Comparison of ENCODE assay signal across 12 cellular contexts in genomic region chr15:57060799-57061198, GRCh38.
DNase-seq lines count a peak whose midpoint lies in the region; ATAC-seq, FAIRE-seq and TF ChIP-seq lines count a peak whose summit lies in the region.
"Had no signal": no experiment of that assay in that cellular context is flagged by ENCODE, and none has a peak within 500 bp of the region (broad histone marks: within the 10 kb centered on the region; RNA-seq: fewer than 3 reads in every experiment).

No MANE protein-coding gene starts in this region.

- peaks cover 60% of the 10 kb centered on the region for H3K4me1 ChIP-seq in ACC112 (ENCODE audit: control insufficient read depth, insufficient read depth, low read length, unreplicated experiment)
- H3K4me1 ChIP-seq in keratinocyte (ENCODE audit: control insufficient read depth, extremely low read depth, insufficient read depth, low read length), result peaks cover 52% of the 10 kb centered on the region
- H3K4me1 ChIP-seq in left lung, result peaks cover 0 to 13% of the 10 kb centered on the region in 2 donors

- peak overlapping the region; percentile 50 for H3K9ac ChIP-seq in keratinocyte (ENCODE audit: control insufficient read depth, extremely low read depth, insufficient read depth, low read length)
- H3K9ac ChIP-seq: BLaER1 had no signal

- H2AFZ ChIP-seq in ACC112 (ENCODE audit: low read length, unreplicated experiment) (no peak overlapping the region), keratinocyte (ENCODE audit: control insufficient read depth, low read length) (no peak overlapping the region)

- H3K27ac ChIP-seq in ACC112 (ENCODE audit: low read depth, low read length) (peak overlapping the region; percentile 83), keratinocyte (ENCODE audit: control insufficient read depth, insufficient read depth, low read length) (peak overlapping the region; percentile 82), left lung (no peak overlapping the region)
- H3K27ac ChIP-seq: BLaER1 had no signal

- TF ChIP-seq CTCF in keratinocyte (optimal IDR thresholded peaks at IDR 0.05 in 1 of 3, IDR thresholded peaks at IDR 0.05 in 1 of 3, conservative IDR thresholded peaks at IDR 0.05 in 1 of 3; ENCODE audit: extremely low read depth in 1 of 3, insufficient read depth in 2 of 3, low read length in 3 of 3) (no peak), lower leg skin (IDR thresholded peaks at IDR 0.05) (no peak), left lung (IDR thresholded peaks at IDR 0.05) (no peak)

- intact Hi-C loops in lower leg skin (cut with DNase I; ENCODE audit: low total_unique reads), result no loop called here
- intact Hi-C loops in left lung (cut with DNase I), result no loop called here

- no peak for TF ChIP-seq POLR2A in lower leg skin (IDR thresholded peaks at IDR 0.05)

- H4K20me1 ChIP-seq in keratinocyte (ENCODE audit: control insufficient read depth, extremely low read depth, insufficient read depth, low read length), result no peaks in the 10 kb centered on the region

- no peaks in the 10 kb centered on the region for H3K9me1 ChIP-seq in keratinocyte (ENCODE audit: control insufficient read depth, extremely low read depth, insufficient read depth, low read length)

- H3K79me2 ChIP-seq in ACC112 (ENCODE audit: control insufficient read depth, insufficient read depth, low read length, unreplicated experiment), result peaks cover 54% of the 10 kb centered on the region
- peaks cover 51% of the 10 kb centered on the region for H3K79me2 ChIP-seq in keratinocyte (ENCODE audit: control insufficient read depth, insufficient read depth, low read length)

- H3K4me3 ChIP-seq in ACC112 (ENCODE audit: low read depth, low read length) (peak overlapping the region; percentile 46; the same call in 1 of the 2 replicates), keratinocyte (ENCODE audit: control insufficient read depth in 2 of 3, extremely low read depth in 1 of 3, insufficient read depth in 2 of 3, low read depth in 1 of 3, low read length in 3 of 3) (no peak overlapping the region), lower leg skin (ENCODE audit: low read depth, poor library complexity, severe bottlenecking) (no peak overlapping the region), left lung (no peak overlapping the region)
- H3K4me3 ChIP-seq: BLaER1 had no signal

- 35 to 40% methylated on average over 2 of the region's 2 CpGs for WGBS in lower leg skin, 2 donors

- H3K36me3 ChIP-seq in ACC112 (ENCODE audit: insufficient read depth, low read length) (no peaks in the 10 kb centered on the region; the same call in 1 of the 2 replicates), keratinocyte (ENCODE audit: control insufficient read depth in 2 of 2, extremely low read depth in 1 of 2, insufficient read depth in 2 of 2, low read length in 2 of 2) (no peaks in the 10 kb centered on the region), left lung (no peaks in the 10 kb centered on the region)

- dilution Hi-C loops in keratinocyte (cut with MboI; ENCODE audit: extremely low pct_ligation_motif_present, low sequenced_read_pairs), result no loop called here

- H3K27me3 ChIP-seq in ACC112 (ENCODE audit: insufficient read depth, low read length) (no peaks in the 10 kb centered on the region), keratinocyte (ENCODE audit: control insufficient read depth, extremely low read depth, insufficient read depth, low read length) (no peaks in the 10 kb centered on the region), left lung (no peaks in the 10 kb centered on the region)
- H3K27me3 ChIP-seq: BLaER1 had no signal

- no peaks in the 10 kb centered on the region for H3K9me3 ChIP-seq in keratinocyte (ENCODE audit: control insufficient read depth, low read depth, low read length)
- H3K9me3 ChIP-seq in left lung, result no peaks in the 10 kb centered on the region
- H3K9me3 ChIP-seq: BLaER1 had no signal

- peak; percentile 92 for FAIRE-seq in keratinocyte (lab: Jason Lieb, UNC)

- H3K4me2 ChIP-seq in keratinocyte (ENCODE audit: control insufficient read depth, extremely low read depth, insufficient read depth, low read depth, low read length), result peak overlapping the region; percentile 68
- H3K4me2 ChIP-seq: BLaER1 had no signal

- DNase-seq in HT1080 (ENCODE audit: low read depth) (peak; percentile 96), astrocyte of the hippocampus (ENCODE audit: low read depth, low spot score) (peak; percentile 77), keratinocyte (ENCODE audit: low read depth, low spot score) (peak; percentile 69), lower leg skin (ENCODE audit: low spot score in 2 of 2) (no peak), left lung (no peak)
- DNase-seq in activated CD4-positive, CD25-positive, alpha-beta regulatory T cell treated with anti-CD3 and anti-CD28 coated beads, Interleukin-2, amount 50 U/mL, for 72 hours, result no peak
- DNase-seq in activated CD4-positive, alpha-beta T cell treated with anti-CD3 and anti-CD28 coated beads for 1 hour, result no peak
- DNase-seq: NCI-H1436 had no signal

- no peak for ATAC-seq in left lung
- ATAC-seq: left lobe of liver, sciatic nerve had no signal

Comparison
In these comparisons a context has a peak if more than half of its experiments do, and no peak if none do; other contexts are left out.
1. H3K27ac ChIP-seq: peak in ACC112 (single experiment) and keratinocyte (single experiment); none in left lung (0 of 2).
2. DNase-seq: peak in HT1080 (single experiment), astrocyte of the hippocampus (single experiment) and keratinocyte (single experiment); none in lower leg skin (0 of 2), left lung (0 of 2), activated CD4-positive, CD25-positive, alpha-beta regulatory T cell treated with anti-CD3 and anti-CD28 coated beads, Interleukin-2, amount 50 U/mL, for 72 hours (single experiment) and activated CD4-positive, alpha-beta T cell treated with anti-CD3 and anti-CD28 coated beads for 1 hour (single experiment).